ENCODE assay signal across 9 cellular contexts in the genomic region with DNA sequence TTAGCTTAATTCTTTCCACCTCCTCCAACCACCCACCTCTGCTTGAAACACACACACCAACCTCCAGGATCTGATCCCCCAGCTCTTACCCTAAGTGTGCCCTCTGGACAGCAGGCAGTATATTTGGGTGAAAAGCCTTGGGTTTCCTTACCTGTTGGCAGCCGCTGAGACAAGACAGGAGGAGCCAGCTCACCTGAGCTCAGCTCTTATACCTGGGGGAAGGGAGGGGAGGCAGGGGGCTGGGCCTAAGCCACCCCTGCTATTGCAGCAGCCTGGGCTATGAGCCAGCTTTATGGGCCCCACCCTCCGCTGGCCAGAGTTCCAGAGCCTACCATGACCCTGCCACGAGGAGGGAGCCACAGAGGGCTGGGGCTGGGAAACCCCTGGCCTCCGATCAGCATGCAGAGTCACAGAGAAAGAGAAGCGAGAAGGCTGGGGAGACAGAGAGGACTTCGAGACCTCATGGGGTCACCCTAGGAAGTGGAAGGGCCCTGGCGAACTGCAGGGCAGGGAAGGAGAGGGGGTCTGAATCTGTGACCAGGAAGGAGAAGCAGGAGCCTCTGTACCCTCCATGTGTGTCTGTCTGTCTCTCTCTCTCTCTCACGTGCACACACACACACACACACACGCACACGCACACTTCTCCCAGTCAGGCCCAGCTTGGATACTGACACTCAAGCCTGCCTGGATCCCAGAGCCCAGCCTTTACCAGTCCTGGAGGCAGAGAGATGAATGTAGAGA. TPM values are rescaled to one million over a fixed set of nuclear protein-coding genes. Genes with fewer than 3 reads are reported as not detected.
DNase-seq lines count a peak whose midpoint lies in the region; ATAC-seq and TF ChIP-seq lines count a peak whose summit lies in the region.
"Had no signal": no experiment of that assay in that cellular context is flagged by ENCODE, and none has a peak within 500 bp of the region (broad histone marks: within the 10 kb centered on the region; RNA-seq: fewer than 3 reads in every experiment).

A gene (minus strand): TSS at position 182 of the 741 bp plus-strand sequence. CDS start 467 bp downstream, outside the sequence.

- H3F3A ChIP-seq in PC-9 (ENCODE audit: insufficient read depth, low read depth), result peaks cover 37% of the 10 kb centered on the region

- H3K27me3 ChIP-seq in PC-9 (ENCODE audit: insufficient read depth, low read depth) (no peaks in the 10 kb centered on the region), prostate gland (replicated peaks; ENCODE audit: insufficient read depth) (no peaks in the 10 kb centered on the region)

- peak within 1 kb of the TSS; percentile 56 for H3K27ac ChIP-seq in PC-9
- H3K27ac ChIP-seq in prostate gland, result peak within 1 kb of the TSS in 1 of 2 donors; percentile 16

- peaks cover 44% of the 10 kb centered on the region for H3K4me1 ChIP-seq in PC-9 (replicated peaks; ENCODE audit: insufficient read depth)
- no peaks in the 10 kb centered on the region for H3K4me1 ChIP-seq in prostate gland (replicated peaks)

- H2AFZ ChIP-seq in PC-9, result no peak within 1 kb of the TSS

- TF ChIP-seq CTCF in GM10248 (IDR thresholded peaks at IDR 0.05; ENCODE audit: control extremely low read depth, extremely low read depth, low read depth, missing control alignments) (no peak), PC-9 (conservative IDR thresholded peaks at IDR 0.05) (no peak), prostate gland (IDR thresholded peaks at IDR 0.05) (no peak)

- intact Hi-C loops in PC-9 (cut with micrococcal nuclease; ENCODE audit: unreplicated experiment), result loop anchor here (1.0 kb wide), 1 partner anchor 18 kb away; a partner anchor contains a TSS
- intact Hi-C loops in left ventricle myocardium superior (cut with micrococcal nuclease), result no loop called here
- intact Hi-C loops in prostate gland (cut with DNase I), result no loop called here

- DNase-seq in GM10248 (ENCODE audit: extremely low spot score), result peak; percentile 47
- DNase-seq in PC-9, result peak; percentile 73 to 89
- DNase-seq in left ventricle myocardium superior, result peak; percentile 68
- peak; percentile 60 for DNase-seq in prostate gland (ENCODE audit: low spot score)
- DNase-seq in pons (ENCODE audit: low spot score), result no peak
- no peak for DNase-seq in UCSD-AML1 (lab: John Stamatoyannopoulos, UW; ENCODE audit: unreplicated experiment)
- DNase-seq: Kasumi-1 had no signal

- ATAC-seq in left ventricle myocardium superior (peak; percentile 41), GM21737 (IDR thresholded peaks at IDR 0.05; ENCODE audit: unreplicated experiment) (no peak), HG02885 (IDR thresholded peaks at IDR 0.05; ENCODE audit: poor library complexity, unreplicated experiment) (no peak)

- peak within 1 kb of the TSS; percentile 88 for H3K4me2 ChIP-seq in PC-9

- peak; percentile 37 for TF ChIP-seq POLR2A in prostate gland (IDR thresholded peaks at IDR 0.05)

- H4K20me1 ChIP-seq in PC-9 (ENCODE audit: insufficient read depth), result no peaks in the 10 kb centered on the region

- no peaks in the 10 kb centered on the region for H3K9me3 ChIP-seq in PC-9 (ENCODE audit: insufficient read depth, low read depth)
- H3K9me3 ChIP-seq in prostate gland, result no peaks in the 10 kb centered on the region

- 56% methylated on average over 10 of the region's 10 CpGs for WGBS in prostate gland

- peaks cover 38% of the 10 kb centered on the region for H3K79me2 ChIP-seq in PC-9 (ENCODE audit: low read depth)

- H3K4me3 ChIP-seq in PC-9 (peak within 1 kb of the TSS; percentile 66), prostate gland (no peak within 1 kb of the TSS)

- POLR2A ChIA-PET in GM10248 (lab: Yijun Ruan, JAX), result no interaction called here
- POLR2A ChIA-PET in PC-9 (lab: Charles Lee; ENCODE audit: unreplicated experiment), result interaction anchor here (0.5 to 2.8 kb wide), 9 partner anchors 11 to 324 kb away, joined by 3 to 31 read pairs (median 5); a partner anchor contains a TSS

- H3K36me3 ChIP-seq in PC-9 (ENCODE audit: low read depth), result 0 out of 2 replicates have a peak, but pooled peaks cover 5% of the 10 kb centered on the region
- no peaks in the 10 kb centered on the region for H3K36me3 ChIP-seq in prostate gland

- H3K9me2 ChIP-seq in PC-9 (ENCODE audit: insufficient read depth), result no peaks in the 10 kb centered on the region

- no TSS peak for BruUV-seq in PC-9 (replicated peaks; lab: Mats Ljungman, UMichigan)

- CTCF ChIA-PET in GM10248 (lab: Yijun Ruan, JAX), result interaction anchor here (0.6 to 9.1 kb wide), 13 partner anchors 8 to 106 kb away, joined by 3 to 136 read pairs (median 5); a partner anchor contains a TSS
- CTCF ChIA-PET in PC-9 (lab: Charles Lee), result interaction anchor here (0.5 to 1.3 kb wide), 5 partner anchors 11 to 457 kb away, joined by 3 to 15 read pairs (median 7); a partner anchor contains a TSS

RNA-seq across cellular contexts. Expression of the gene that starts here (rescaled TPM):
- 411 and 486 TPM in 2 replicates for total RNA-seq in PC-9 (2021)
- 5.7 TPM for total RNA-seq in left ventricle myocardium superior
- total RNA-seq in prostate gland, result 10 to 100 TPM; 13.5 to 25.0 TPM

Comparison
In these comparisons a context has a peak if more than half of its experiments do, and no peak if none do; other contexts are left out.
1. RNA of the gene that starts here (total RNA-seq): 411 to 486 TPM in PC-9; 13.5 to 25.0 TPM in prostate gland and 5.7 TPM in left ventricle myocardium superior (single experiment); every median in the first group is over 10 times any median in the second.
2. DNase-seq: peak in GM10248 (single experiment), PC-9 (2 of 2), left ventricle myocardium superior (single experiment) and prostate gland (single experiment); none in pons (single experiment) and UCSD-AML1 (single experiment).